ENCODE assay signal across 1 cellular context in genomic region chr1:151790071-151790939, GRCh38.
TF ChIP-seq lines count a peak whose summit lies in the region.

TSS of gene TDRKH (minus strand) at chr1:151790500. CDS start at chr1:151783022, 7,478 bp downstream.

TF ChIP-seq in HEK293, 187 proteins besides CTCF, POLR2A, EP300 and RAD21 (continued from another document):
- TF ChIP-seq INSM2 (tag by site-specific recombination; IDR thresholded peaks at IDR 0.05): peak; percentile 67
- peak; percentile 75; the same call in 1 of the 2 replicates for TF ChIP-seq TSHZ1 (tag by site-specific recombination; IDR thresholded peaks at IDR 0.05; ENCODE audit: borderline replicate concordance)
- TF ChIP-seq ZNF140 (tag by site-specific recombination; IDR thresholded peaks at IDR 0.05): no peak
- TF ChIP-seq PRDM6 (tag by site-specific recombination; IDR thresholded peaks at IDR 0.05): no peak
- no peak for TF ChIP-seq ZNF302 (tag by site-specific recombination; IDR thresholded peaks at IDR 0.05; ENCODE audit: low read depth)
- no peak for TF ChIP-seq ZNF664 (tag by site-specific recombination; IDR thresholded peaks at IDR 0.05)
- TF ChIP-seq TRIM28 (IDR thresholded peaks at IDR 0.05; ENCODE audit: borderline replicate concordance, low read length): no peak
- TF ChIP-seq ZNF214 (tag by site-specific recombination; IDR thresholded peaks at IDR 0.05; ENCODE audit: borderline replicate concordance): no peak
- TF ChIP-seq ZNF529 (tag by site-specific recombination; IDR thresholded peaks at IDR 0.05; ENCODE audit: insufficient replicate concordance): no peak
- TF ChIP-seq ZNF112 (tag by site-specific recombination; IDR thresholded peaks at IDR 0.05): no peak
- no peak for TF ChIP-seq ZBTB44 (tag by site-specific recombination; IDR thresholded peaks at IDR 0.05)
- no peak for TF ChIP-seq ZNF433 (tag by site-specific recombination; IDR thresholded peaks at IDR 0.05; ENCODE audit: low read depth)
- TF ChIP-seq ZNF621 (tag by site-specific recombination; IDR thresholded peaks at IDR 0.05): peak; percentile 93; the same call in 1 of the 2 replicates
- TF ChIP-seq ZNF626 (tag by site-specific recombination; IDR thresholded peaks at IDR 0.05): no peak
- no peak for TF ChIP-seq ZNF266 (tag by site-specific recombination; IDR thresholded peaks at IDR 0.05; ENCODE audit: low read depth)
- TF ChIP-seq KLF10 (tag by site-specific recombination; IDR thresholded peaks at IDR 0.05): 0 out of 2 replicates have a peak, but pooled peaks have one; percentile 62
- peak; percentile 48 for TF ChIP-seq ZNF341 (tag by site-specific recombination; IDR thresholded peaks at IDR 0.05; ENCODE audit: low read depth)
- no peak for TF ChIP-seq ZNF48 (tag by site-specific recombination; IDR thresholded peaks at IDR 0.05)
- TF ChIP-seq ZNF654 (tag by site-specific recombination; IDR thresholded peaks at IDR 0.05; ENCODE audit: low read depth): no peak
- no peak for TF ChIP-seq YY1 (tag by site-specific recombination; IDR thresholded peaks at IDR 0.05)
- peak; percentile 73 for TF ChIP-seq KLF1 (tag by site-specific recombination; IDR thresholded peaks at IDR 0.05)
- TF ChIP-seq ZNF311 (tag by site-specific recombination; IDR thresholded peaks at IDR 0.05; ENCODE audit: borderline replicate concordance): no peak
- peak; percentile 99 for TF ChIP-seq ZNF777 (tag by site-specific recombination; IDR thresholded peaks at IDR 0.05; ENCODE audit: borderline replicate concordance)
- peak; percentile 92 for TF ChIP-seq GLIS1 (tag by site-specific recombination; IDR thresholded peaks at IDR 0.05)
- no peak for TF ChIP-seq ZNF830 (tag by site-specific recombination; IDR thresholded peaks at IDR 0.05; ENCODE audit: low read depth)
- TF ChIP-seq ZNF747 (tag by site-specific recombination; IDR thresholded peaks at IDR 0.05): no peak
- no peak for TF ChIP-seq ZFP3 (tag by site-specific recombination; IDR thresholded peaks at IDR 0.05; ENCODE audit: low read depth)
- TF ChIP-seq ZBTB17 (tag by site-specific recombination; IDR thresholded peaks at IDR 0.05): peak; percentile 96
- no peak for TF ChIP-seq ZNF555 (tag by site-specific recombination; conservative IDR thresholded peaks at IDR 0.05)
- TF ChIP-seq ZNF132 (tag by site-specific recombination; IDR thresholded peaks at IDR 0.05; ENCODE audit: borderline replicate concordance): no peak
- TF ChIP-seq ZNF645 (tag by site-specific recombination; IDR thresholded peaks at IDR 0.05): no peak
- TF ChIP-seq ZBTB11 (tag by site-specific recombination; conservative IDR thresholded peaks at IDR 0.05; ENCODE audit: low read depth): peak; percentile 19; the same call in 1 of the 2 replicates
- peak; percentile 85; the same call in 1 of the 2 replicates for TF ChIP-seq KLF7 (tag by site-specific recombination; IDR thresholded peaks at IDR 0.05; ENCODE audit: borderline replicate concordance)
- 0 out of 2 replicates have a peak, but pooled peaks have one; percentile 14 for TF ChIP-seq ZNF518A (tag by site-specific recombination; conservative IDR thresholded peaks at IDR 0.05; ENCODE audit: low read depth)
- peak; percentile 88 for TF ChIP-seq ZXDB (tag by site-specific recombination; IDR thresholded peaks at IDR 0.05)
- TF ChIP-seq ZNF391 (tag by site-specific recombination; IDR thresholded peaks at IDR 0.05; ENCODE audit: borderline replicate concordance, low read depth): peak; percentile 94; the same call in 1 of the 2 replicates
- TF ChIP-seq ZNF558 (tag by site-specific recombination; IDR thresholded peaks at IDR 0.05): no peak
- TF ChIP-seq BCL11A (tag by site-specific recombination; IDR thresholded peaks at IDR 0.05; ENCODE audit: low read depth): 0 out of 2 replicates have a peak, but pooled peaks have one; percentile 32
